Comparison of ENCODE assay signal across 1 cellular context in the genomic region with DNA sequence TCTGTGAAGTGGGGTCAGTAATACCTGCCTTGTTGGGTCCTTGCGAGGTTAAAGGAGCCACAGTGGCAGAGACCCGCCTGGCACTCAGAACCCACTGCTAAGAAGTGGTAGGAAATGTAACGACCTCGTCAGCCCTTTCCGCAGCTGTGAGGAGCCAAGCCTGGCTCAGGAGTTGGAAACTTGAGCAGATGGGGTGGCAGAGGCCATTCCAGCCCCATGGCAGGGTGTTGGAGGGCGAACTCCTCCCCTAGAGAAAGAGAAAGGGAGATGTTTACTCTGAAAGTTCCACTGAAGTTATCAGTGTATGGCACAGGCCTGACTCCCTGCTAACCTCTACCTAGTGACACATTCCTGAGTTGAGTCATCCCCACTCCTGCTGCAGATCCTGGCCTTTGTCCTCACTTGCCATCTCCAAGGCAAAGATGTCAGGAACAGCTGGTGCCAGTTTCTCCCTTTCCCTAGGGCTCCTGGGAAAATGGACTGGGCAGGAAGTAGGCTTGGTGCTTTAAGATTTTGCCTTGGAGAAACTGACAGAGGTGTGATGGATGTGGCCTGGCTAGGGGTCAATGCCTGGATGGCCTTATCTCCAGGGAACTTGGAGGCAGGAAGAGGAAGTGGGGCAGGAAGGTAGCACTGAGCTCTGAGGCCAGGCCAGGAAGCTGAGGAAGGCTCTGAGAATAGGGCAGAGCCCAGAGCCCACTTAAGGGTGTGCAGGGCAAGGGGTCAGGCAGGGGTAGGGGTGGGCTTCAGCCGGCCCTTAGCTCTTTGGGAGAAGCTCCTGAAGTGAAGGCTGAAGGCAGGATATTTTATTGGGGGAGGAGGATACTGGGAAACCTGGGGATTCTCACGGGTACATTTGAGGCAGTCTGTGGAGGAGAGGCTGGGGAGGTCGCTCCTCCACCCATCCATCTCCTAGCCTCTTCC.
TF ChIP-seq lines count a peak whose summit lies in the region.

No MANE protein-coding gene starts in this region.

TF ChIP-seq in HEK293, 187 proteins besides CTCF, POLR2A, EP300 and RAD21 (continued from another document):
- TF ChIP-seq ZNF214 (tag by site-specific recombination; IDR thresholded peaks at IDR 0.05; ENCODE audit: borderline replicate concordance) (no peak), ZNF558 (tag by site-specific recombination; IDR thresholded peaks at IDR 0.05) (no peak), ZNF24 (tag by site-specific recombination; IDR thresholded peaks at IDR 0.05) (no peak), GLI4 (tag by site-specific recombination; IDR thresholded peaks at IDR 0.05) (no peak), ZNF146 (tag by site-specific recombination; IDR thresholded peaks at IDR 0.05) (no peak), ZNF544 (tag by site-specific recombination; IDR thresholded peaks at IDR 0.05) (no peak), ZNF19 (tag by site-specific recombination; IDR thresholded peaks at IDR 0.05; ENCODE audit: low read depth) (no peak), ZNF549 (tag by site-specific recombination; IDR thresholded peaks at IDR 0.05) (no peak), ZNF324 (tag by site-specific recombination; IDR thresholded peaks at IDR 0.05) (no peak), ZNF341 (tag by site-specific recombination; IDR thresholded peaks at IDR 0.05; ENCODE audit: low read depth) (no peak), ZNF202 (tag by site-specific recombination; IDR thresholded peaks at IDR 0.05; ENCODE audit: borderline replicate concordance) (no peak)
- TF ChIP-seq, protein P1, sequence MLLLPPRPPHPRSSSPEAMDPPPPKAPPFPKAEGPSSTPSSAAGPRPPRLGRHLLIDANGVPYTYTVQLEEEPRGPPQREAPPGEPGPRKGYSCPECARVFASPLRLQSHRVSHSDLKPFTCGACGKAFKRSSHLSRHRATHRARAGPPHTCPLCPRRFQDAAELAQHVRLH (tag by site-specific recombination; IDR thresholded peaks at IDR 0.05): no peak
- TF ChIP-seq, protein P2, sequence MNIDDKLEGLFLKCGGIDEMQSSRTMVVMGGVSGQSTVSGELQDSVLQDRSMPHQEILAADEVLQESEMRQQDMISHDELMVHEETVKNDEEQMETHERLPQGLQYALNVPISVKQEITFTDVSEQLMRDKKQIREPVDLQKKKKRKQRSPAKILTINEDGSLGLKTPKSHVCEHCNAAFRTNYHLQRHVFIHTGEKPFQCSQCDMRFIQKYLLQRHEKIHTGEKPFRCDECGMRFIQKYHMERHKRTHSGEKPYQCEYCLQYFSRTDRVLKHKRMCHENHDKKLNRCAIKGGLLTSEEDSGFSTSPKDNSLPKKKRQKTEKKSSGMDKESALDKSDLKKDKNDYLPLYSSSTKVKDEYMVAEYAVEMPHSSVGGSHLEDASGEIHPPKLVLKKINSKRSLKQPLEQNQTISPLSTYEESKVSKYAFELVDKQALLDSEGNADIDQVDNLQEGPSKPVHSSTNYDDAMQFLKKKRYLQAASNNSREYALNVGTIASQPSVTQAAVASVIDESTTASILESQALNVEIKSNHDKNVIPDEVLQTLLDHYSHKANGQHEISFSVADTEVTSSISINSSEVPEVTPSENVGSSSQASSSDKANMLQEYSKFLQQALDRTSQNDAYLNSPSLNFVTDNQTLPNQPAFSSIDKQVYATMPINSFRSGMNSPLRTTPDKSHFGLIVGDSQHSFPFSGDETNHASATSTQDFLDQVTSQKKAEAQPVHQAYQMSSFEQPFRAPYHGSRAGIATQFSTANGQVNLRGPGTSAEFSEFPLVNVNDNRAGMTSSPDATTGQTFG (tag by site-specific recombination; IDR thresholded peaks at IDR 0.05; ENCODE audit: borderline replicate concordance): no peak
- TF ChIP-seq, protein P3, sequence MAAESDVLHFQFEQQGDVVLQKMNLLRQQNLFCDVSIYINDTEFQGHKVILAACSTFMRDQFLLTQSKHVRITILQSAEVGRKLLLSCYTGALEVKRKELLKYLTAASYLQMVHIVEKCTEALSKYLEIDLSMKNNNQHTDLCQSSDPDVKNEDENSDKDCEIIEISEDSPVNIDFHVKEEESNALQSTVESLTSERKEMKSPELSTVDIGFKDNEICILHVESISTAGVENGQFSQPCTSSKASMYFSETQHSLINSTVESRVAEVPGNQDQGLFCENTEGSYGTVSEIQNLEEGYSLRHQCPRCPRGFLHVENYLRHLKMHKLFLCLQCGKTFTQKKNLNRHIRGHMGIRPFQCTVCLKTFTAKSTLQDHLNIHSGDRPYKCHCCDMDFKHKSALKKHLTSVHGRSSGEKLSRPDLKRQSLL (tag by site-specific recombination; IDR thresholded peaks at IDR 0.05): no peak
- TF ChIP-seq, protein P4, sequence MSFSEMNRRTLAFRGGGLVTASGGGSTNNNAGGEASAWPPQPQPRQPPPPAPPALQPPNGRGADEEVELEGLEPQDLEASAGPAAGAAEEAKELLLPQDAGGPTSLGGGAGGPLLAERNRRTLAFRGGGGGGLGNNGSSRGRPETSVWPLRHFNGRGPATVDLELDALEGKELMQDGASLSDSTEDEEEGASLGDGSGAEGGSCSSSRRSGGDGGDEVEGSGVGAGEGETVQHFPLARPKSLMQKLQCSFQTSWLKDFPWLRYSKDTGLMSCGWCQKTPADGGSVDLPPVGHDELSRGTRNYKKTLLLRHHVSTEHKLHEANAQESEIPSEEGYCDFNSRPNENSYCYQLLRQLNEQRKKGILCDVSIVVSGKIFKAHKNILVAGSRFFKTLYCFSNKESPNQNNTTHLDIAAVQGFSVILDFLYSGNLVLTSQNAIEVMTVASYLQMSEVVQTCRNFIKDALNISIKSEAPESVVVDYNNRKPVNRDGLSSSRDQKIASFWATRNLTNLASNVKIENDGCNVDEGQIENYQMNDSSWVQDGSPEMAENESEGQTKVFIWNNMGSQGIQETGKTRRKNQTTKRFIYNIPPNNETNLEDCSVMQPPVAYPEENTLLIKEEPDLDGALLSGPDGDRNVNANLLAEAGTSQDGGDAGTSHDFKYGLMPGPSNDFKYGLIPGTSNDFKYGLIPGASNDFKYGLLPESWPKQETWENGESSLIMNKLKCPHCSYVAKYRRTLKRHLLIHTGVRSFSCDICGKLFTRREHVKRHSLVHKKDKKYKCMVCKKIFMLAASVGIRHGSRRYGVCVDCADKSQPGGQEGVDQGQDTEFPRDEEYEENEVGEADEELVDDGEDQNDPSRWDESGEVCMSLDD (tag by site-specific recombination; IDR thresholded peaks at IDR 0.05): no peak
- TF ChIP-seq, protein P5, sequence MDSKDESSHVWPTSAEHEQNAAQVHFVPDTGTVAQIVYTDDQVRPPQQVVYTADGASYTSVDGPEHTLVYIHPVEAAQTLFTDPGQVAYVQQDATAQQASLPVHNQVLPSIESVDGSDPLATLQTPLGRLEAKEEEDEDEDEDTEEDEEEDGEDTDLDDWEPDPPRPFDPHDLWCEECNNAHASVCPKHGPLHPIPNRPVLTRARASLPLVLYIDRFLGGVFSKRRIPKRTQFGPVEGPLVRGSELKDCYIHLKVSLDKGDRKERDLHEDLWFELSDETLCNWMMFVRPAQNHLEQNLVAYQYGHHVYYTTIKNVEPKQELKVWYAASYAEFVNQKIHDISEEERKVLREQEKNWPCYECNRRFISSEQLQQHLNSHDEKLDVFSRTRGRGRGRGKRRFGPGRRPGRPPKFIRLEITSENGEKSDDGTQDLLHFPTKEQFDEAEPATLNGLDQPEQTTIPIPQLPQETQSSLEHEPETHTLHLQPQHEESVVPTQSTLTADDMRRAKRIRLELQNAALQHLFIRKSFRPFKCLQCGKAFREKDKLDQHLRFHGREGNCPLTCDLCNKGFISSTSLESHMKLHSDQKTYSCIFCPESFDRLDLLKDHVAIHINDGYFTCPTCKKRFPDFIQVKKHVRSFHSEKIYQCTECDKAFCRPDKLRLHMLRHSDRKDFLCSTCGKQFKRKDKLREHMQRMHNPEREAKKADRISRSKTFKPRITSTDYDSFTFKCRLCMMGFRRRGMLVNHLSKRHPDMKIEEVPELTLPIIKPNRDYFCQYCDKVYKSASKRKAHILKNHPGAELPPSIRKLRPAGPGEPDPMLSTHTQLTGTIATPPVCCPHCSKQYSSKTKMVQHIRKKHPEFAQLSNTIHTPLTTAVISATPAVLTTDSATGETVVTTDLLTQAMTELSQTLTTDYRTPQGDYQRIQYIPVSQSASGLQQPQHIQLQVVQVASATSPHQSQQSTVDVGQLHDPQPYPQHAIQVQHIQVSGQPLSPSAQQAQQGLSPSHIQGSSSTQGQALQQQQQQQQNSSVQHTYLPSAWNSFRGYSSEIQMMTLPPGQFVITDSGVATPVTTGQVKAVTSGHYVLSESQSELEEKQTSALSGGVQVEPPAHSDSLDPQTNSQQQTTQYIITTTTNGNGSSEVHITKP (tag by site-specific recombination; IDR thresholded peaks at IDR 0.05): peak; percentile 98
- TF ChIP-seq, protein P6, sequence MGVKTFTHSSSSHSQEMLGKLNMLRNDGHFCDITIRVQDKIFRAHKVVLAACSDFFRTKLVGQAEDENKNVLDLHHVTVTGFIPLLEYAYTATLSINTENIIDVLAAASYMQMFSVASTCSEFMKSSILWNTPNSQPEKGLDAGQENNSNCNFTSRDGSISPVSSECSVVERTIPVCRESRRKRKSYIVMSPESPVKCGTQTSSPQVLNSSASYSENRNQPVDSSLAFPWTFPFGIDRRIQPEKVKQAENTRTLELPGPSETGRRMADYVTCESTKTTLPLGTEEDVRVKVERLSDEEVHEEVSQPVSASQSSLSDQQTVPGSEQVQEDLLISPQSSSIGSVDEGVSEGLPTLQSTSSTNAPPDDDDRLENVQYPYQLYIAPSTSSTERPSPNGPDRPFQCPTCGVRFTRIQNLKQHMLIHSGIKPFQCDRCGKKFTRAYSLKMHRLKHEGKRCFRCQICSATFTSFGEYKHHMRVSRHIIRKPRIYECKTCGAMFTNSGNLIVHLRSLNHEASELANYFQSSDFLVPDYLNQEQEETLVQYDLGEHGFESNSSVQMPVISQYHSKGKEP (tag by site-specific recombination; IDR thresholded peaks at IDR 0.05): no peak
